21 cellular contexts compared by ENCODE assay signal in genomic region chr12:32605326-32606095, GRCh38.
DNase-seq lines count a peak whose midpoint lies in the region; ATAC-seq and TF ChIP-seq lines count a peak whose summit lies in the region.
"Had no signal": no experiment of that assay in that cellular context is flagged by ENCODE, and none has a peak within 500 bp of the region (broad histone marks: within the 10 kb centered on the region; RNA-seq: fewer than 3 reads in every experiment).

No MANE protein-coding gene starts in this region.

- no peak overlapping the region for H2AFZ ChIP-seq in PC-9

- H3K4me1 ChIP-seq in PC-9 (replicated peaks; ENCODE audit: insufficient read depth) (peaks cover 18% of the 10 kb centered on the region), prostate gland (replicated peaks) (no peaks in the 10 kb centered on the region)

- intact Hi-C loops in activated CD4-positive, alpha-beta T cell treated with anti-CD3 and anti-CD28 coated beads, Interleukin-2, amount 10 ng/mL, durations not matched to agents 24 days and 14 days (cut with micrococcal nuclease) = no loop called here
- intact Hi-C loops in PC-9 (cut with micrococcal nuclease; ENCODE audit: unreplicated experiment) = loop anchor here (1.0 to 5.0 kb wide), 2 partner anchors 150 to 208 kb away; partner anchors contain the start of gene FGD4
- intact Hi-C loops in prostate gland (cut with DNase I) = no loop called here

- H3K4me3 ChIP-seq in PC-9 (no peak overlapping the region), prostate gland (no peak overlapping the region)
- H3K4me3 ChIP-seq: coronary artery had no signal

- H3K27ac ChIP-seq in PC-9 (peak overlapping the region; percentile 43), prostate gland (peak overlapping the region; percentile 62)
- H3K27ac ChIP-seq: coronary artery, epithelial cell of prostate had no signal

- H3K4me2 ChIP-seq in PC-9 = peak overlapping the region; percentile 33

- H3K4me1 Mint-ChIP-seq in activated CD4-positive, alpha-beta T cell treated with anti-CD3 and anti-CD28 coated beads, Interleukin-2, amount 10 ng/mL, durations not matched to agents 24 days and 14 days = peaks cover 18% of the 10 kb centered on the region

- no peaks in the 10 kb centered on the region for H3K9me2 ChIP-seq in PC-9 (ENCODE audit: insufficient read depth)

- CTCF ChIA-PET in PC-9 (lab: Charles Lee) = interaction anchor here (0.5 to 1.8 kb wide), 8 partner anchors 24 to 1272 kb away, joined by 3 to 16 read pairs (median 8); no protein-coding TSS in a partner anchor

- H3K9me3 ChIP-seq in PC-9 (ENCODE audit: insufficient read depth, low read depth) = no peaks in the 10 kb centered on the region
- H3K9me3 ChIP-seq in prostate gland = no peaks in the 10 kb centered on the region

- POLR2A ChIA-PET in PC-9 (lab: Charles Lee; ENCODE audit: unreplicated experiment) = interaction anchor here (0.6 kb wide), 3 partner anchors 101 to 1937 kb away, joined by 3 to 13 read pairs (median 4); no protein-coding TSS in a partner anchor

- H3K27ac Mint-ChIP-seq in activated CD4-positive, alpha-beta T cell treated with anti-CD3 and anti-CD28 coated beads, Interleukin-2, amount 10 ng/mL, durations not matched to agents 24 days and 14 days = peak overlapping the region; percentile 45

- no TSS peak for BruUV-seq in PC-9 (replicated peaks; lab: Mats Ljungman, UMichigan)

- DNase-seq in activated CD4-positive, alpha-beta T cell treated with anti-CD3 and anti-CD28 coated beads, Interleukin-2, amount 10 ng/mL, durations not matched to agents 24 days and 14 days = no peak
- no peak for DNase-seq in activated CD4-positive, alpha-beta T cell treated with anti-CD3 and anti-CD28 coated beads, Interleukin-2, amount 50 U/mL, for 1 hour
- DNase-seq in PC-9 = peak; percentile 33 to 73
- DNase-seq in left kidney (ENCODE audit: low read depth, low spot score) = peak; percentile 21
- peak; percentile 55 for DNase-seq in prostate gland (ENCODE audit: low spot score)
- DNase-seq: activated CD4-positive, CD25-positive, alpha-beta regulatory T cell treated with anti-CD3 and anti-CD28 coated beads, Interleukin-2, amount 50 U/mL, for 72 hours; DND-41; foreskin fibroblast; islet precursor cell; KBM-7; mesenchymal stem cell; NCI-H1048; NCI-H2029 treated with DMSO at 0.1 percent for 48 hours; NCI-H524 treated with DMSO at 0.1 percent for 48 hours; SHP77 had no signal

- no peak overlapping the region for H3K4me3 Mint-ChIP-seq in activated CD4-positive, alpha-beta T cell treated with anti-CD3 and anti-CD28 coated beads, Interleukin-2, amount 10 ng/mL, durations not matched to agents 24 days and 14 days
- H3K4me3 Mint-ChIP-seq: brain had no signal

- H3K36me3 ChIP-seq in PC-9 (ENCODE audit: low read depth) = peaks cover 7% of the 10 kb centered on the region; the same call in 1 of the 2 replicates
- no peaks in the 10 kb centered on the region for H3K36me3 ChIP-seq in prostate gland

- TF ChIP-seq CTCF in PC-9 (conservative IDR thresholded peaks at IDR 0.05) (no peak), prostate gland (IDR thresholded peaks at IDR 0.05) (no peak)

- no peaks in the 10 kb centered on the region; the same call in 1 of the 2 replicates for H4K20me1 ChIP-seq in PC-9 (ENCODE audit: insufficient read depth)

- no peaks in the 10 kb centered on the region for H3K9me3 Mint-ChIP-seq in activated CD4-positive, alpha-beta T cell treated with anti-CD3 and anti-CD28 coated beads, Interleukin-2, amount 10 ng/mL, durations not matched to agents 24 days and 14 days
- H3K9me3 Mint-ChIP-seq: brain had no signal

- 84% methylated on average over 3 of the region's 3 CpGs for WGBS in prostate gland

- ATAC-seq in GM19455 (IDR thresholded peaks at IDR 0.05; ENCODE audit: unreplicated experiment) = no peak
- ATAC-seq in GM19324 (IDR thresholded peaks at IDR 0.05; ENCODE audit: low FRiP score, unreplicated experiment) = no peak
- no peak for ATAC-seq in SK-N-SH treated with all-trans-retinoic acid at 6 μM for 48 hours

- H3K79me2 ChIP-seq in PC-9 (ENCODE audit: low read depth) = no peaks in the 10 kb centered on the region; the same call in 1 of the 2 replicates

- H3K36me3 Mint-ChIP-seq in activated CD4-positive, alpha-beta T cell treated with anti-CD3 and anti-CD28 coated beads, Interleukin-2, amount 10 ng/mL, durations not matched to agents 24 days and 14 days (ENCODE audit: low read depth) = no peaks in the 10 kb centered on the region

- 0 out of 2 replicates have a peak, but pooled peaks cover 3% of the 10 kb centered on the region for H3F3A ChIP-seq in PC-9 (ENCODE audit: insufficient read depth, low read depth)

- no peak for TF ChIP-seq POLR2A in prostate gland (IDR thresholded peaks at IDR 0.05)

- H3K27me3 Mint-ChIP-seq in activated CD4-positive, alpha-beta T cell treated with anti-CD3 and anti-CD28 coated beads, Interleukin-2, amount 10 ng/mL, durations not matched to agents 24 days and 14 days = no peaks in the 10 kb centered on the region
- H3K27me3 Mint-ChIP-seq: brain had no signal

- H3K27me3 ChIP-seq in PC-9 (ENCODE audit: insufficient read depth, low read depth) (no peaks in the 10 kb centered on the region), prostate gland (replicated peaks; ENCODE audit: insufficient read depth) (no peaks in the 10 kb centered on the region)

TF ChIP-seq in SK-N-SH treated with all-trans-retinoic acid at 6 μM for 48 hours, 23 proteins besides CTCF, POLR2A, EP300 and RAD21:
- no peak for TF ChIP-seq RARB (CRISPR knock-in tag; IDR thresholded peaks at IDR 0.05)
- no peak for TF ChIP-seq PPARA (CRISPR knock-in tag; IDR thresholded peaks at IDR 0.05; ENCODE audit: borderline replicate concordance)
- TF ChIP-seq GLIS3 (CRISPR knock-in tag; IDR thresholded peaks at IDR 0.05) = no peak
- TF ChIP-seq TCF4 (CRISPR knock-in tag; IDR thresholded peaks at IDR 0.05; ENCODE audit: borderline replicate concordance) = no peak
- no peak for TF ChIP-seq ZFP30 (CRISPR knock-in tag; IDR thresholded peaks at IDR 0.05)
- no peak for TF ChIP-seq ZFP3 (CRISPR knock-in tag; IDR thresholded peaks at IDR 0.05)

Comparison
In these comparisons a context has a peak if more than half of its experiments do, and no peak if none do; other contexts are left out.
1. DNase-seq: peak in PC-9 (2 of 2), left kidney (single experiment) and prostate gland (single experiment); none in activated CD4-positive, alpha-beta T cell treated with anti-CD3 and anti-CD28 coated beads, Interleukin-2, amount 10 ng/mL, durations not matched to agents 24 days and 14 days (single experiment) and activated CD4-positive, alpha-beta T cell treated with anti-CD3 and anti-CD28 coated beads, Interleukin-2, amount 50 U/mL, for 1 hour (single experiment).